ENCODE assay signal across 1 cellular context in genomic region chr7:6367701-6368211, GRCh38.
TF ChIP-seq lines count a peak whose summit lies in the region.

No MANE protein-coding gene starts in this region.

TF ChIP-seq in K562, 482 proteins besides CTCF, POLR2A, EP300 and RAD21 (continued from another document and continues in another):
- no peak for TF ChIP-seq SAFB (IDR thresholded peaks at IDR 0.05; ENCODE audit: borderline replicate concordance, low read depth, low read length)
- no peak for TF ChIP-seq BRF1 (IDR thresholded peaks at IDR 0.05; ENCODE audit: borderline replicate concordance, extremely low read depth, insufficient read length)
- no peak for TF ChIP-seq ATF1 (CRISPR knock-in tag; IDR thresholded peaks at IDR 0.05)
- TF ChIP-seq ATF1 (tag; IDR thresholded peaks at IDR 0.05) = no peak
- TF ChIP-seq RCOR1 (IDR thresholded peaks at IDR 0.05; ENCODE audit: borderline replicate concordance in 1 of 2, low read depth in 2 of 2, low read length in 2 of 2) = 0 out of 4 replicates have a peak, but pooled peaks of 1 of the 2 experiments have one; percentile 17
- TF ChIP-seq CXXC5 (CRISPR knock-in tag; IDR thresholded peaks at IDR 0.05) = no peak
- TF ChIP-seq ZKSCAN3 (CRISPR knock-in tag; IDR thresholded peaks at IDR 0.05) = no peak
- TF ChIP-seq, protein P1, sequence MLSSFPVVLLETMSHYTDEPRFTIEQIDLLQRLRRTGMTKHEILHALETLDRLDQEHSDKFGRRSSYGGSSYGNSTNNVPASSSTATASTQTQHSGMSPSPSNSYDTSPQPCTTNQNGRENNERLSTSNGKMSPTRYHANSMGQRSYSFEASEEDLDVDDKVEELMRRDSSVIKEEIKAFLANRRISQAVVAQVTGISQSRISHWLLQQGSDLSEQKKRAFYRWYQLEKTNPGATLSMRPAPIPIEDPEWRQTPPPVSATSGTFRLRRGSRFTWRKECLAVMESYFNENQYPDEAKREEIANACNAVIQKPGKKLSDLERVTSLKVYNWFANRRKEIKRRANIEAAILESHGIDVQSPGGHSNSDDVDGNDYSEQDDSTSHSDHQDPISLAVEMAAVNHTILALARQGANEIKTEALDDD (IDR thresholded peaks at IDR 0.05) = no peak
- TF ChIP-seq KLF1 (tag; IDR thresholded peaks at IDR 0.05) = no peak
- 0 out of 2 replicates have a peak, but pooled peaks have one; percentile 59 for TF ChIP-seq ZNF175 (CRISPR knock-in tag; IDR thresholded peaks at IDR 0.05; ENCODE audit: low read depth)
- TF ChIP-seq SREBF2 (CRISPR knock-in tag; IDR thresholded peaks at IDR 0.05) = no peak
- no peak for TF ChIP-seq ZNF384 (IDR thresholded peaks at IDR 0.05; ENCODE audit: low read depth, low read length)
- TF ChIP-seq ZC3H4 (CRISPR knock-in tag; IDR thresholded peaks at IDR 0.05; ENCODE audit: borderline replicate concordance) = no peak
- no peak for TF ChIP-seq ZFP30 (CRISPR knock-in tag; IDR thresholded peaks at IDR 0.05; ENCODE audit: borderline replicate concordance)
- no peak for TF ChIP-seq CGGBP1 (CRISPR knock-in tag; IDR thresholded peaks at IDR 0.05)
- TF ChIP-seq CCNT2 (IDR thresholded peaks at IDR 0.05; ENCODE audit: borderline replicate concordance, extremely low read depth, insufficient read length, low read depth, low read length) = no peak
- TF ChIP-seq LEF1 (IDR thresholded peaks at IDR 0.05) = 0 out of 2 replicates have a peak, but pooled peaks have one; percentile 36
- TF ChIP-seq MEF2A (IDR thresholded peaks at IDR 0.05; ENCODE audit: control insufficient read depth, low read depth, low read length) = no peak
- TF ChIP-seq, protein P2, sequence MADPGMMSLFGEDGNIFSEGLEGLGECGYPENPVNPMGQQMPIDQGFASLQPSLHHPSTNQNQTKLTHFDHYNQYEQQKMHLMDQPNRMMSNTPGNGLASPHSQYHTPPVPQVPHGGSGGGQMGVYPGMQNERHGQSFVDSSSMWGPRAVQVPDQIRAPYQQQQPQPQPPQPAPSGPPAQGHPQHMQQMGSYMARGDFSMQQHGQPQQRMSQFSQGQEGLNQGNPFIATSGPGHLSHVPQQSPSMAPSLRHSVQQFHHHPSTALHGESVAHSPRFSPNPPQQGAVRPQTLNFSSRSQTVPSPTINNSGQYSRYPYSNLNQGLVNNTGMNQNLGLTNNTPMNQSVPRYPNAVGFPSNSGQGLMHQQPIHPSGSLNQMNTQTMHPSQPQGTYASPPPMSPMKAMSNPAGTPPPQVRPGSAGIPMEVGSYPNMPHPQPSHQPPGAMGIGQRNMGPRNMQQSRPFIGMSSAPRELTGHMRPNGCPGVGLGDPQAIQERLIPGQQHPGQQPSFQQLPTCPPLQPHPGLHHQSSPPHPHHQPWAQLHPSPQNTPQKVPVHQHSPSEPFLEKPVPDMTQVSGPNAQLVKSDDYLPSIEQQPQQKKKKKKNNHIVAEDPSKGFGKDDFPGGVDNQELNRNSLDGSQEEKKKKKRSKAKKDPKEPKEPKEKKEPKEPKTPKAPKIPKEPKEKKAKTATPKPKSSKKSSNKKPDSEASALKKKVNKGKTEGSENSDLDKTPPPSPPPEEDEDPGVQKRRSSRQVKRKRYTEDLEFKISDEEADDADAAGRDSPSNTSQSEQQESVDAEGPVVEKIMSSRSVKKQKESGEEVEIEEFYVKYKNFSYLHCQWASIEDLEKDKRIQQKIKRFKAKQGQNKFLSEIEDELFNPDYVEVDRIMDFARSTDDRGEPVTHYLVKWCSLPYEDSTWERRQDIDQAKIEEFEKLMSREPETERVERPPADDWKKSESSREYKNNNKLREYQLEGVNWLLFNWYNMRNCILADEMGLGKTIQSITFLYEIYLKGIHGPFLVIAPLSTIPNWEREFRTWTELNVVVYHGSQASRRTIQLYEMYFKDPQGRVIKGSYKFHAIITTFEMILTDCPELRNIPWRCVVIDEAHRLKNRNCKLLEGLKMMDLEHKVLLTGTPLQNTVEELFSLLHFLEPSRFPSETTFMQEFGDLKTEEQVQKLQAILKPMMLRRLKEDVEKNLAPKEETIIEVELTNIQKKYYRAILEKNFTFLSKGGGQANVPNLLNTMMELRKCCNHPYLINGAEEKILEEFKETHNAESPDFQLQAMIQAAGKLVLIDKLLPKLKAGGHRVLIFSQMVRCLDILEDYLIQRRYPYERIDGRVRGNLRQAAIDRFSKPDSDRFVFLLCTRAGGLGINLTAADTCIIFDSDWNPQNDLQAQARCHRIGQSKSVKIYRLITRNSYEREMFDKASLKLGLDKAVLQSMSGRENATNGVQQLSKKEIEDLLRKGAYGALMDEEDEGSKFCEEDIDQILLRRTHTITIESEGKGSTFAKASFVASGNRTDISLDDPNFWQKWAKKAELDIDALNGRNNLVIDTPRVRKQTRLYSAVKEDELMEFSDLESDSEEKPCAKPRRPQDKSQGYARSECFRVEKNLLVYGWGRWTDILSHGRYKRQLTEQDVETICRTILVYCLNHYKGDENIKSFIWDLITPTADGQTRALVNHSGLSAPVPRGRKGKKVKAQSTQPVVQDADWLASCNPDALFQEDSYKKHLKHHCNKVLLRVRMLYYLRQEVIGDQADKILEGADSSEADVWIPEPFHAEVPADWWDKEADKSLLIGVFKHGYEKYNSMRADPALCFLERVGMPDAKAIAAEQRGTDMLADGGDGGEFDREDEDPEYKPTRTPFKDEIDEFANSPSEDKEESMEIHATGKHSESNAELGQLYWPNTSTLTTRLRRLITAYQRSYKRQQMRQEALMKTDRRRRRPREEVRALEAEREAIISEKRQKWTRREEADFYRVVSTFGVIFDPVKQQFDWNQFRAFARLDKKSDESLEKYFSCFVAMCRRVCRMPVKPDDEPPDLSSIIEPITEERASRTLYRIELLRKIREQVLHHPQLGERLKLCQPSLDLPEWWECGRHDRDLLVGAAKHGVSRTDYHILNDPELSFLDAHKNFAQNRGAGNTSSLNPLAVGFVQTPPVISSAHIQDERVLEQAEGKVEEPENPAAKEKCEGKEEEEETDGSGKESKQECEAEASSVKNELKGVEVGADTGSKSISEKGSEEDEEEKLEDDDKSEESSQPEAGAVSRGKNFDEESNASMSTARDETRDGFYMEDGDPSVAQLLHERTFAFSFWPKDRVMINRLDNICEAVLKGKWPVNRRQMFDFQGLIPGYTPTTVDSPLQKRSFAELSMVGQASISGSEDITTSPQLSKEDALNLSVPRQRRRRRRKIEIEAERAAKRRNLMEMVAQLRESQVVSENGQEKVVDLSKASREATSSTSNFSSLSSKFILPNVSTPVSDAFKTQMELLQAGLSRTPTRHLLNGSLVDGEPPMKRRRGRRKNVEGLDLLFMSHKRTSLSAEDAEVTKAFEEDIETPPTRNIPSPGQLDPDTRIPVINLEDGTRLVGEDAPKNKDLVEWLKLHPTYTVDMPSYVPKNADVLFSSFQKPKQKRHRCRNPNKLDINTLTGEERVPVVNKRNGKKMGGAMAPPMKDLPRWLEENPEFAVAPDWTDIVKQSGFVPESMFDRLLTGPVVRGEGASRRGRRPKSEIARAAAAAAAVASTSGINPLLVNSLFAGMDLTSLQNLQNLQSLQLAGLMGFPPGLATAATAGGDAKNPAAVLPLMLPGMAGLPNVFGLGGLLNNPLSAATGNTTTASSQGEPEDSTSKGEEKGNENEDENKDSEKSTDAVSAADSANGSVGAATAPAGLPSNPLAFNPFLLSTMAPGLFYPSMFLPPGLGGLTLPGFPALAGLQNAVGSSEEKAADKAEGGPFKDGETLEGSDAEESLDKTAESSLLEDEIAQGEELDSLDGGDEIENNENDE (IDR thresholded peaks at IDR 0.05; ENCODE audit: low read depth, low read length) = no peak
- no peak for TF ChIP-seq SIX5 (IDR thresholded peaks at IDR 0.05; ENCODE audit: borderline replicate concordance in 1 of 2, insufficient read depth in 1 of 2, low read depth in 1 of 2, low read length in 2 of 2)
- no peak; the same call in 1 of the 2 replicates for TF ChIP-seq CTBP1 (IDR thresholded peaks at IDR 0.05; ENCODE audit: borderline replicate concordance)
- TF ChIP-seq MYC (IDR thresholded peaks at IDR 0.05; ENCODE audit: low read depth, low read length) = peak; percentile 69
- no peak for TF ChIP-seq MYC (CRISPR knock-in tag; IDR thresholded peaks at IDR 0.05; ENCODE audit: borderline replicate concordance, low read depth)
- TF ChIP-seq MAZ (CRISPR knock-in tag; conservative IDR thresholded peaks at IDR 0.05 in 1 of 2, IDR thresholded peaks at IDR 0.05 in 1 of 2) = no peak
- no peak for TF ChIP-seq ZNF324 (CRISPR knock-in tag; IDR thresholded peaks at IDR 0.05)
- no peak for TF ChIP-seq NFYB (IDR thresholded peaks at IDR 0.05; ENCODE audit: extremely low read depth, insufficient read length)
- TF ChIP-seq SOX6 (IDR thresholded peaks at IDR 0.05) = no peak
- no peak for TF ChIP-seq ZNF282 (CRISPR knock-in tag; IDR thresholded peaks at IDR 0.05)
- TF ChIP-seq GTF2E2 (tag; IDR thresholded peaks at IDR 0.05) = no peak
- TF ChIP-seq DDX20 (tag; IDR thresholded peaks at IDR 0.05; ENCODE audit: low read depth) = no peak
- TF ChIP-seq CBX3 (IDR thresholded peaks at IDR 0.05; ENCODE audit: borderline replicate concordance in 1 of 2, low read length in 2 of 2) = no peak
- TF ChIP-seq CREB3L1 (IDR thresholded peaks at IDR 0.05; ENCODE audit: borderline replicate concordance, low read depth) = no peak
- TF ChIP-seq RBM17 (IDR thresholded peaks at IDR 0.05; ENCODE audit: borderline replicate concordance, low read depth, low read length) = no peak
- TF ChIP-seq HEY1 (CRISPR knock-in tag; IDR thresholded peaks at IDR 0.05; ENCODE audit: borderline replicate concordance) = no peak
- no peak for TF ChIP-seq ETV6 (IDR thresholded peaks at IDR 0.05; ENCODE audit: borderline replicate concordance in 1 of 2, low read depth in 2 of 2, low read length in 1 of 2)
- no peak for TF ChIP-seq ETV6 (CRISPR knock-in tag; IDR thresholded peaks at IDR 0.05; ENCODE audit: borderline replicate concordance)
- no peak for TF ChIP-seq ZNF197 (CRISPR knock-in tag; IDR thresholded peaks at IDR 0.05; ENCODE audit: low read depth)
- TF ChIP-seq RFX1 (IDR thresholded peaks at IDR 0.05) = no peak
- TF ChIP-seq NFRKB (IDR thresholded peaks at IDR 0.05; ENCODE audit: low read depth) = peak; percentile 43; the same call in 1 of the 2 replicates
- no peak for TF ChIP-seq GATAD2A (IDR thresholded peaks at IDR 0.05)
- no peak for TF ChIP-seq TSC22D4 (tag; IDR thresholded peaks at IDR 0.05)
- TF ChIP-seq, protein P3, sequence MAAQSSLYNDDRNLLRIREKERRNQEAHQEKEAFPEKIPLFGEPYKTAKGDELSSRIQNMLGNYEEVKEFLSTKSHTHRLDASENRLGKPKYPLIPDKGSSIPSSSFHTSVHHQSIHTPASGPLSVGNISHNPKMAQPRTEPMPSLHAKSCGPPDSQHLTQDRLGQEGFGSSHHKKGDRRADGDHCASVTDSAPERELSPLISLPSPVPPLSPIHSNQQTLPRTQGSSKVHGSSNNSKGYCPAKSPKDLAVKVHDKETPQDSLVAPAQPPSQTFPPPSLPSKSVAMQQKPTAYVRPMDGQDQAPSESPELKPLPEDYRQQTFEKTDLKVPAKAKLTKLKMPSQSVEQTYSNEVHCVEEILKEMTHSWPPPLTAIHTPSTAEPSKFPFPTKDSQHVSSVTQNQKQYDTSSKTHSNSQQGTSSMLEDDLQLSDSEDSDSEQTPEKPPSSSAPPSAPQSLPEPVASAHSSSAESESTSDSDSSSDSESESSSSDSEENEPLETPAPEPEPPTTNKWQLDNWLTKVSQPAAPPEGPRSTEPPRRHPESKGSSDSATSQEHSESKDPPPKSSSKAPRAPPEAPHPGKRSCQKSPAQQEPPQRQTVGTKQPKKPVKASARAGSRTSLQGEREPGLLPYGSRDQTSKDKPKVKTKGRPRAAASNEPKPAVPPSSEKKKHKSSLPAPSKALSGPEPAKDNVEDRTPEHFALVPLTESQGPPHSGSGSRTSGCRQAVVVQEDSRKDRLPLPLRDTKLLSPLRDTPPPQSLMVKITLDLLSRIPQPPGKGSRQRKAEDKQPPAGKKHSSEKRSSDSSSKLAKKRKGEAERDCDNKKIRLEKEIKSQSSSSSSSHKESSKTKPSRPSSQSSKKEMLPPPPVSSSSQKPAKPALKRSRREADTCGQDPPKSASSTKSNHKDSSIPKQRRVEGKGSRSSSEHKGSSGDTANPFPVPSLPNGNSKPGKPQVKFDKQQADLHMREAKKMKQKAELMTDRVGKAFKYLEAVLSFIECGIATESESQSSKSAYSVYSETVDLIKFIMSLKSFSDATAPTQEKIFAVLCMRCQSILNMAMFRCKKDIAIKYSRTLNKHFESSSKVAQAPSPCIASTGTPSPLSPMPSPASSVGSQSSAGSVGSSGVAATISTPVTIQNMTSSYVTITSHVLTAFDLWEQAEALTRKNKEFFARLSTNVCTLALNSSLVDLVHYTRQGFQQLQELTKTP (IDR thresholded peaks at IDR 0.05; ENCODE audit: low read depth in 1 of 2, partially characterized antibody in 2 of 2) = no peak
- no peak for TF ChIP-seq SMAD3 (CRISPR knock-in tag; conservative IDR thresholded peaks at IDR 0.05)
- TF ChIP-seq EGR1 (conservative IDR thresholded peaks at IDR 0.05) = no peak
- TF ChIP-seq, protein P4, sequence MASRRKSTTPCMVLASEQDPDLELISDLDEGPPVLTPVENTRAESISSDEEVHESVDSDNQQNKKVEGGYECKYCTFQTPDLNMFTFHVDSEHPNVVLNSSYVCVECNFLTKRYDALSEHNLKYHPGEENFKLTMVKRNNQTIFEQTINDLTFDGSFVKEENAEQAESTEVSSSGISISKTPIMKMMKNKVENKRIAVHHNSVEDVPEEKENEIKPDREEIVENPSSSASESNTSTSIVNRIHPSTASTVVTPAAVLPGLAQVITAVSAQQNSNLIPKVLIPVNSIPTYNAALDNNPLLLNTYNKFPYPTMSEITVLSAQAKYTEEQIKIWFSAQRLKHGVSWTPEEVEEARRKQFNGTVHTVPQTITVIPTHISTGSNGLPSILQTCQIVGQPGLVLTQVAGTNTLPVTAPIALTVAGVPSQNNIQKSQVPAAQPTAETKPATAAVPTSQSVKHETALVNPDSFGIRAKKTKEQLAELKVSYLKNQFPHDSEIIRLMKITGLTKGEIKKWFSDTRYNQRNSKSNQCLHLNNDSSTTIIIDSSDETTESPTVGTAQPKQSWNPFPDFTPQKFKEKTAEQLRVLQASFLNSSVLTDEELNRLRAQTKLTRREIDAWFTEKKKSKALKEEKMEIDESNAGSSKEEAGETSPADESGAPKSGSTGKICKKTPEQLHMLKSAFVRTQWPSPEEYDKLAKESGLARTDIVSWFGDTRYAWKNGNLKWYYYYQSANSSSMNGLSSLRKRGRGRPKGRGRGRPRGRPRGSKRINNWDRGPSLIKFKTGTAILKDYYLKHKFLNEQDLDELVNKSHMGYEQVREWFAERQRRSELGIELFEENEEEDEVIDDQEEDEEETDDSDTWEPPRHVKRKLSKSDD (conservative IDR thresholded peaks at IDR 0.05; ENCODE audit: low read length) = no peak
- no peak for TF ChIP-seq KHSRP (IDR thresholded peaks at IDR 0.05)
- TF ChIP-seq ZNF165 (CRISPR knock-in tag; IDR thresholded peaks at IDR 0.05; ENCODE audit: borderline replicate concordance) = no peak
- no peak for TF ChIP-seq HIVEP1 (CRISPR knock-in tag; IDR thresholded peaks at IDR 0.05)
- TF ChIP-seq SMARCA5 (IDR thresholded peaks at IDR 0.05) = no peak
